1 cellular context compared by ENCODE assay signal in the genomic region with DNA sequence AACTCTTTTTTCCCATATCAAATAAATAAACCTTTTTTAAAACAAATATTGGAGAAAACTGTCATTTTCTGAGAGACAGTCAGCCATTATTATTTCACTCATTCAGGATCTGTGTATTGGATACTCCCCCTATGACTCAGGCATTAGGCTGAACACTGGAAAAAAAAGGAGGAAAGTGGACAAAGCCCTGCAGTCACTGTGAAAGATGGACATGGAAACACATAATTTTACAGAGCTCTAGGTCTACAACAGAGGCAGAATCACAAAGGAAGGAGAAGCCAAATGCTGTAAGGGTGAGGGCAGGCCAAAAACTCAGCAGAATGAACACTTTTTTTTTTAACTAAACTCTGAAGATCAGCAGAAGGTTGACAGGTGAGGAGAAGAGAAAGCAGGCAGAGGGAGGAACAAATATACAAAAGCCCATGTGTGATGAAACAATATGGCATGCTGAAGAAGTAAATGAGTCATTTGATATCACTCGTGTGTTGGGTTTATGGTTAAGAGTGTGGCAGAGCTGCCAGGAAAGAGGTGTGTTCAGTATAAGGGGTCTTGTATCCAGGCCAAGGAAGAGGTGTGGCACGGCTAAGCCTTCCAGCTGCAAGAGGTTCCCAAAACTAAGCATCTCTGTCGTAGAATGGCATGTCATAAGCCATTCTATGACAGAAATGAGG.
TF ChIP-seq lines count a peak whose summit lies in the region.

No MANE protein-coding gene starts in this region.

TF ChIP-seq in HEK293, 187 proteins besides CTCF, POLR2A, EP300 and RAD21 (continued from another document and continues in another):
- TF ChIP-seq ZNF398 (tag by site-specific recombination; IDR thresholded peaks at IDR 0.05) (no peak), SALL2 (tag by site-specific recombination; IDR thresholded peaks at IDR 0.05; ENCODE audit: borderline replicate concordance) (no peak), ZNF23 (tag by site-specific recombination; IDR thresholded peaks at IDR 0.05; ENCODE audit: borderline replicate concordance) (no peak), PRDM10 (tag by site-specific recombination; IDR thresholded peaks at IDR 0.05) (peak; percentile 30; the same call in 1 of the 2 replicates), ZNF747 (tag by site-specific recombination; IDR thresholded peaks at IDR 0.05) (no peak), ZNF2 (tag by site-specific recombination; IDR thresholded peaks at IDR 0.05) (no peak), ZNF324 (tag by site-specific recombination; IDR thresholded peaks at IDR 0.05) (no peak), ZNF843 (tag by site-specific recombination; IDR thresholded peaks at IDR 0.05) (no peak), KLF10 (tag by site-specific recombination; IDR thresholded peaks at IDR 0.05) (peak; percentile 58), KLF9 (tag by site-specific recombination; IDR thresholded peaks at IDR 0.05; ENCODE audit: low read depth) (peak; percentile 65), SP2 (tag by site-specific recombination; IDR thresholded peaks at IDR 0.05) (no peak), ZNF530 (tag by site-specific recombination; IDR thresholded peaks at IDR 0.05; ENCODE audit: low read depth) (no peak), HOXC10 (CRISPR knock-in tag; IDR thresholded peaks at IDR 0.05) (no peak), ZNF610 (tag by site-specific recombination; IDR thresholded peaks at IDR 0.05; ENCODE audit: borderline replicate concordance) (no peak), ZNF280D (tag by site-specific recombination; IDR thresholded peaks at IDR 0.05) (no peak), KLF1 (tag by site-specific recombination; IDR thresholded peaks at IDR 0.05) (peak; percentile 81), ZNF146 (tag by site-specific recombination; IDR thresholded peaks at IDR 0.05) (no peak), ZSCAN30 (tag by site-specific recombination; IDR thresholded peaks at IDR 0.05) (no peak), ZNF132 (tag by site-specific recombination; IDR thresholded peaks at IDR 0.05; ENCODE audit: borderline replicate concordance) (no peak), ZNF501 (tag by site-specific recombination; IDR thresholded peaks at IDR 0.05) (no peak), ZNF311 (tag by site-specific recombination; IDR thresholded peaks at IDR 0.05; ENCODE audit: borderline replicate concordance) (no peak), PRDM1 (tag by site-specific recombination; IDR thresholded peaks at IDR 0.05) (no peak), YY2 (tag by site-specific recombination; IDR thresholded peaks at IDR 0.05) (no peak), ZFP69B (tag by site-specific recombination; IDR thresholded peaks at IDR 0.05) (no peak), ZBTB26 (tag by site-specific recombination; optimal IDR thresholded peaks at IDR 0.05) (no peak), OVOL3 (tag by site-specific recombination; IDR thresholded peaks at IDR 0.05) (peak; percentile 67; the same call in 1 of the 2 replicates), GFI1B (tag by site-specific recombination; IDR thresholded peaks at IDR 0.05) (no peak), ZNF830 (tag by site-specific recombination; IDR thresholded peaks at IDR 0.05; ENCODE audit: low read depth) (no peak), ZNF248 (tag by site-specific recombination; IDR thresholded peaks at IDR 0.05) (no peak), ZNF837 (tag by site-specific recombination; IDR thresholded peaks at IDR 0.05) (no peak), ZBTB7A (tag by site-specific recombination; IDR thresholded peaks at IDR 0.05; ENCODE audit: low read depth) (no peak), ZXDB (tag by site-specific recombination; IDR thresholded peaks at IDR 0.05) (no peak; the same call in 1 of the 2 replicates)
- TF ChIP-seq, protein P1, sequence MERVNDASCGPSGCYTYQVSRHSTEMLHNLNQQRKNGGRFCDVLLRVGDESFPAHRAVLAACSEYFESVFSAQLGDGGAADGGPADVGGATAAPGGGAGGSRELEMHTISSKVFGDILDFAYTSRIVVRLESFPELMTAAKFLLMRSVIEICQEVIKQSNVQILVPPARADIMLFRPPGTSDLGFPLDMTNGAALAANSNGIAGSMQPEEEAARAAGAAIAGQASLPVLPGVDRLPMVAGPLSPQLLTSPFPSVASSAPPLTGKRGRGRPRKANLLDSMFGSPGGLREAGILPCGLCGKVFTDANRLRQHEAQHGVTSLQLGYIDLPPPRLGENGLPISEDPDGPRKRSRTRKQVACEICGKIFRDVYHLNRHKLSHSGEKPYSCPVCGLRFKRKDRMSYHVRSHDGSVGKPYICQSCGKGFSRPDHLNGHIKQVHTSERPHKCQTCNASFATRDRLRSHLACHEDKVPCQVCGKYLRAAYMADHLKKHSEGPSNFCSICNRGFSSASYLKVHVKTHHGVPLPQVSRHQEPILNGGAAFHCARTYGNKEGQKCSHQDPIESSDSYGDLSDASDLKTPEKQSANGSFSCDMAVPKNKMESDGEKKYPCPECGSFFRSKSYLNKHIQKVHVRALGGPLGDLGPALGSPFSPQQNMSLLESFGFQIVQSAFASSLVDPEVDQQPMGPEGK (tag by site-specific recombination; IDR thresholded peaks at IDR 0.05), result no peak
- TF ChIP-seq, protein P2, sequence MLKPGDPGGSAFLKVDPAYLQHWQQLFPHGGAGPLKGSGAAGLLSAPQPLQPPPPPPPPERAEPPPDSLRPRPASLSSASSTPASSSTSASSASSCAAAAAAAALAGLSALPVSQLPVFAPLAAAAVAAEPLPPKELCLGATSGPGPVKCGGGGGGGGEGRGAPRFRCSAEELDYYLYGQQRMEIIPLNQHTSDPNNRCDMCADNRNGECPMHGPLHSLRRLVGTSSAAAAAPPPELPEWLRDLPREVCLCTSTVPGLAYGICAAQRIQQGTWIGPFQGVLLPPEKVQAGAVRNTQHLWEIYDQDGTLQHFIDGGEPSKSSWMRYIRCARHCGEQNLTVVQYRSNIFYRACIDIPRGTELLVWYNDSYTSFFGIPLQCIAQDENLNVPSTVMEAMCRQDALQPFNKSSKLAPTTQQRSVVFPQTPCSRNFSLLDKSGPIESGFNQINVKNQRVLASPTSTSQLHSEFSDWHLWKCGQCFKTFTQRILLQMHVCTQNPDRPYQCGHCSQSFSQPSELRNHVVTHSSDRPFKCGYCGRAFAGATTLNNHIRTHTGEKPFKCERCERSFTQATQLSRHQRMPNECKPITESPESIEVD (tag by site-specific recombination; IDR thresholded peaks at IDR 0.05), result no peak
- TF ChIP-seq, protein P3, sequence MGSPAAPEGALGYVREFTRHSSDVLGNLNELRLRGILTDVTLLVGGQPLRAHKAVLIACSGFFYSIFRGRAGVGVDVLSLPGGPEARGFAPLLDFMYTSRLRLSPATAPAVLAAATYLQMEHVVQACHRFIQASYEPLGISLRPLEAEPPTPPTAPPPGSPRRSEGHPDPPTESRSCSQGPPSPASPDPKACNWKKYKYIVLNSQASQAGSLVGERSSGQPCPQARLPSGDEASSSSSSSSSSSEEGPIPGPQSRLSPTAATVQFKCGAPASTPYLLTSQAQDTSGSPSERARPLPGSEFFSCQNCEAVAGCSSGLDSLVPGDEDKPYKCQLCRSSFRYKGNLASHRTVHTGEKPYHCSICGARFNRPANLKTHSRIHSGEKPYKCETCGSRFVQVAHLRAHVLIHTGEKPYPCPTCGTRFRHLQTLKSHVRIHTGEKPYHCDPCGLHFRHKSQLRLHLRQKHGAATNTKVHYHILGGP (tag by site-specific recombination; IDR thresholded peaks at IDR 0.05), result no peak
- TF ChIP-seq, protein P4, sequence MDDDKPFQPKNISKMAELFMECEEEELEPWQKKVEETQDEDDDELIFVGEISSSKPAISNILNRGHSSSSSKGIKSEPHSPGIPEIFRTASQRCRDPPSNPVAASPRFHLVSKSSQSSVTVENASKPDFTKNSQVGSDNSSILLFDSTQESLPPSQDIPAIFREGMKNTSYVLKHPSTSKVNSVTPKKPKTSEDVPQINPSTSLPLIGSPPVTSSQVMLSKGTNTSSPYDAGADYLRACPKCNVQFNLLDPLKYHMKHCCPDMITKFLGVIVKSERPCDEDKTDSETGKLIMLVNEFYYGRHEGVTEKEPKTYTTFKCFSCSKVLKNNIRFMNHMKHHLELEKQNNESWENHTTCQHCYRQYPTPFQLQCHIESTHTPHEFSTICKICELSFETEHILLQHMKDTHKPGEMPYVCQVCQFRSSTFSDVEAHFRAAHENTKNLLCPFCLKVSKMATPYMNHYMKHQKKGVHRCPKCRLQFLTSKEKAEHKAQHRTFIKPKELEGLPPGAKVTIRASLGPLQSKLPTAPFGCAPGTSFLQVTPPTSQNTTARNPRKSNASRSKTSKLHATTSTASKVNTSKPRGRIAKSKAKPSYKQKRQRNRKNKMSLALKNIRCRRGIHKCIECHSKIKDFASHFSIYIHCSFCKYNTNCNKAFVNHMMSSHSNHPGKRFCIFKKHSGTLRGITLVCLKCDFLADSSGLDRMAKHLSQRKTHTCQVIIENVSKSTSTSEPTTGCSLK (tag by site-specific recombination; IDR thresholded peaks at IDR 0.05), result no peak
